8 cellular contexts compared by ENCODE assay signal in the genomic region with DNA sequence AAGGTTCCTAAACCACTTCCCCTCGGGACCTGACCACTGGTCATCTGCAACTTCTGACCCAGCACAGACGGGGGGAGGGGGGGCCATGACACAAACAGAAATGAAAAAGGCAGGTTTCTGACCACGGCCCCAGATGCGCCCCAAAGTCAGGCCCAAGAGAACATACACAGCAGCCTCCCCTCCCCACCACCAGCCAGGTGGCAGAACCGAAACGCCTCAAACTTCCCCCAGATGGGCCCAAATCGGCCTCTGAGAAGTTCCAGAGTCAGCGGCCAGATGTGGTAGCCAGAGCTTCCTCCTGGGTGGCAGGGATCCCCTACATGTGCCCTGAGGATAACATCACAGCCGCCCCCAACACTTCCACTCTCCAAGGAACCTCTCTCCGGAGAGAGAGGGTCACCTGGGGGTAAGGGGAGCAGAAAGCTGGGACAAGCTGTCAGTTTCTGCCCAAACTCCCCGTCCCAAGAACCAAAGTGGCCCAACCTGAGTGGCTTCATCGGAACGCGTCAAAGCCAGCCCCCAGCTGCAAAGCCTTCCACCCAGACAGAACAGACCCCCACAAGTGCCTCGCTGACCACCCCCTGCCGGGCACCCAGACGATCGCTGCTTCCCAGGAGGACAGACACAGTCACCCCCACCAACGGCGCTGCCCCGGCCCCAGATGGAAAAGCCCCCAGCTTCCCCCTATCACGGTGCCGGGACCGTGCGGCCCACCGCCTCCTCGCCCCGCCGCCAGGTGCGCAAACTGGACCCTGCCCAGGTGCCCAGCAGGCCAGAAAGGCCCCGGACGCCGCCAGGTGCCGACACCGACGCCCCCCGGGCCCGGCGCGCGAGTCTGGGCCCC. TPM values are rescaled to one million over a fixed set of nuclear protein-coding genes. Genes with fewer than 3 reads are reported as not detected.
DNase-seq lines count a peak whose midpoint lies in the region; ATAC-seq and TF ChIP-seq lines count a peak whose summit lies in the region.

No MANE protein-coding gene starts in this region.

- H3K4me3 Mint-ChIP-seq in dendritic cell treated with granulocyte-macrophage colony-stimulating factor and Interleukin-4, amounts not matched to agents 40 ng/mL and 50 ng/mL, for 4 days: peak overlapping the region; percentile 90
- peak overlapping the region; percentile 85 for H3K4me3 Mint-ChIP-seq in mesothelial cell of epicardium

- H3K9me3 ChIP-seq in SU-DHL-6 (ENCODE audit: insufficient read depth, low read length): no peaks in the 10 kb centered on the region
- no peaks in the 10 kb centered on the region for H3K9me3 ChIP-seq in upper lobe of right lung

- peaks cover 50% of the 10 kb centered on the region for H3K36me3 Mint-ChIP-seq in dendritic cell treated with granulocyte-macrophage colony-stimulating factor and Interleukin-4, amounts not matched to agents 40 ng/mL and 50 ng/mL, for 4 days (ENCODE audit: low read depth)
- H3K36me3 Mint-ChIP-seq in mesothelial cell of epicardium: no peaks in the 10 kb centered on the region

- H3K27me3 Mint-ChIP-seq in dendritic cell treated with granulocyte-macrophage colony-stimulating factor and Interleukin-4, amounts not matched to agents 40 ng/mL and 50 ng/mL, for 4 days: no peaks in the 10 kb centered on the region
- no peaks in the 10 kb centered on the region for H3K27me3 Mint-ChIP-seq in mesothelial cell of epicardium (ENCODE audit: low read depth)

- no peak for ATAC-seq in upper lobe of right lung

- H3K36me3 ChIP-seq in SU-DHL-6 (ENCODE audit: low read length): no peaks in the 10 kb centered on the region
- H3K36me3 ChIP-seq in upper lobe of right lung: no peaks in the 10 kb centered on the region

- H3K4me3 ChIP-seq in SU-DHL-6 (ENCODE audit: insufficient read depth, low read length, poor library complexity, severe bottlenecking): peak overlapping the region; percentile 76
- peak overlapping the region; percentile 97 for H3K4me3 ChIP-seq in upper lobe of right lung

- H3K9me2 ChIP-seq in SU-DHL-6 (replicated peaks; ENCODE audit: insufficient read depth, low read length): no peaks in the 10 kb centered on the region

- peaks cover 50% of the 10 kb centered on the region for H3K4me1 Mint-ChIP-seq in dendritic cell treated with granulocyte-macrophage colony-stimulating factor and Interleukin-4, amounts not matched to agents 40 ng/mL and 50 ng/mL, for 4 days (ENCODE audit: low read depth)
- H3K4me1 Mint-ChIP-seq in mesothelial cell of epicardium: peaks cover 11% of the 10 kb centered on the region

- intact Hi-C loops in dendritic cell treated with granulocyte-macrophage colony-stimulating factor and Interleukin-4, amounts not matched to agents 40 ng/mL and 50 ng/mL, for 4 days (cut with micrococcal nuclease): loop anchor here (2.0 to 5.0 kb wide), 3 partner anchors 18 to 66 kb away; partner anchors contain the start of gene REX1BD
- intact Hi-C loops in upper lobe of right lung (cut with DNase I): no loop called here

- DNase-seq in NCI-H146 (lab: John Stamatoyannopoulos, UW) (peak; percentile 54), NCI-H146 treated with DMSO at 0.1 percent for 48 hours (lab: John Stamatoyannopoulos, UW; ENCODE audit: unreplicated experiment) (no peak), mesothelial cell of epicardium (ENCODE audit: low spot score in 2 of 2, unreplicated experiment in 2 of 2) (peak in 1 of 2 experiments; percentile 45), upper lobe of right lung (peak; percentile 77), AG08395 (ENCODE audit: low spot score) (no peak), NCI-H345 treated with DMSO at 0.1 percent for 48 hours (lab: John Stamatoyannopoulos, UW; ENCODE audit: unreplicated experiment) (no peak)

- peaks cover 29% of the 10 kb centered on the region for H3K4me1 ChIP-seq in upper lobe of right lung

- no peaks in the 10 kb centered on the region for H3K9me3 Mint-ChIP-seq in dendritic cell treated with granulocyte-macrophage colony-stimulating factor and Interleukin-4, amounts not matched to agents 40 ng/mL and 50 ng/mL, for 4 days
- H3K9me3 Mint-ChIP-seq in mesothelial cell of epicardium: no peaks in the 10 kb centered on the region

- no peaks in the 10 kb centered on the region for H3F3A ChIP-seq in SU-DHL-6 (ENCODE audit: insufficient read depth)

- H3K27ac ChIP-seq in SU-DHL-6 (ENCODE audit: low read depth, low read length) (peak overlapping the region; percentile 76), upper lobe of right lung (peak overlapping the region; percentile 97)

- H3K4me2 ChIP-seq in SU-DHL-6 (ENCODE audit: low read depth, low read length, poor library complexity, severe bottlenecking): peak overlapping the region; percentile 86

- H2AFZ ChIP-seq in SU-DHL-6 (ENCODE audit: low read depth, low read length, severe bottlenecking): peak overlapping the region; percentile 62

- peak overlapping the region; percentile 91 for H3K9ac ChIP-seq in SU-DHL-6 (ENCODE audit: low read length)

- H3K27me3 ChIP-seq in SU-DHL-6 (ENCODE audit: low read length) (no peaks in the 10 kb centered on the region), upper lobe of right lung (no peaks in the 10 kb centered on the region)

- H4K20me1 ChIP-seq in SU-DHL-6 (ENCODE audit: low read depth, low read length): no peaks in the 10 kb centered on the region

- peak overlapping the region; percentile 88 for H3K27ac Mint-ChIP-seq in dendritic cell treated with granulocyte-macrophage colony-stimulating factor and Interleukin-4, amounts not matched to agents 40 ng/mL and 50 ng/mL, for 4 days
- H3K27ac Mint-ChIP-seq in mesothelial cell of epicardium: peak overlapping the region; percentile 97

- H3K79me2 ChIP-seq in SU-DHL-6 (ENCODE audit: insufficient read depth, low read length): peaks cover 56% of the 10 kb centered on the region

- TF ChIP-seq CTCF in SU-DHL-6 (IDR thresholded peaks at IDR 0.05; ENCODE audit: insufficient read depth, low read length, poor library complexity, severe bottlenecking) (no peak), mesothelial cell of epicardium (IDR thresholded peaks at IDR 0.05; ENCODE audit: unreplicated experiment) (no peak), upper lobe of right lung (IDR thresholded peaks at IDR 0.05) (no peak)

RNA-seq across cellular contexts. Expression of gene ELL, which starts 0.8 kb away (rescaled TPM):
- total RNA-seq in mesothelial cell of epicardium: 16.4 to 19.2 TPM (median 18.7 TPM) in 3 replicates
- 17.7 TPM for total RNA-seq in upper lobe of right lung

RNA-seq across cellular contexts. Expression of gene FKBP8, which starts 22.3 kb away (rescaled TPM):
- 245 to 250 TPM (median 247 TPM) in 3 replicates for total RNA-seq in mesothelial cell of epicardium
- total RNA-seq in upper lobe of right lung: 201 TPM

RNA-seq across cellular contexts. Expression of gene KXD1, which starts 36.6 kb away (rescaled TPM):
- 79.7 to 82.2 TPM (median 80.3 TPM) in 3 replicates for total RNA-seq in mesothelial cell of epicardium
- 68.3 TPM for total RNA-seq in upper lobe of right lung

RNA-seq across cellular contexts. Expression of gene UBA52, which starts 50.6 kb away (rescaled TPM):
- total RNA-seq in mesothelial cell of epicardium: 846 to 875 TPM (median 857 TPM) in 3 replicates
- 840 TPM for total RNA-seq in upper lobe of right lung

Comparison
In these comparisons a context has a peak if more than half of its experiments do, and no peak if none do; other contexts are left out.
1. DNase-seq: peak in NCI-H146 (single experiment) and upper lobe of right lung (single experiment); none in NCI-H146 treated with DMSO at 0.1 percent for 48 hours (single experiment), AG08395 (single experiment) and NCI-H345 treated with DMSO at 0.1 percent for 48 hours (single experiment).